8 cellular contexts compared by ENCODE assay signal in genomic region chr19:45153339-45154063, GRCh38. TPM values are rescaled to one million over a fixed set of nuclear protein-coding genes. Genes with fewer than 3 reads are reported as not detected.
DNase-seq lines count a peak whose midpoint lies in the region; ATAC-seq and TF ChIP-seq lines count a peak whose summit lies in the region.

No MANE protein-coding gene starts in this region.

- H3K4me3 ChIP-seq in AG10803 (ENCODE audit: low read length), result peak overlapping the region; percentile 7; the same call in 1 of the 2 replicates
- no peak overlapping the region for H3K4me3 ChIP-seq in NB4 (ENCODE audit: low read depth, low read length)

- TF ChIP-seq CTCF in AG10803 (conservative IDR thresholded peaks at IDR 0.05; ENCODE audit: low read length), result no peak
- no peak for TF ChIP-seq CTCF in NB4 (IDR thresholded peaks at IDR 0.05; ENCODE audit: low read depth, low read length)

- peak; percentile 14 to 26 for ATAC-seq in activated naive CD4-positive, alpha-beta T cell treated with anti-CD3 and anti-CD28 coated beads, Interleukin-2, amount 50 U/mL, for 72 hours
- peak; percentile 63 for ATAC-seq in left cardiac atrium
- ATAC-seq in GM18502 (IDR thresholded peaks at IDR 0.05; ENCODE audit: poor library complexity, unreplicated experiment), result no peak
- ATAC-seq in GM18517 (IDR thresholded peaks at IDR 0.05; ENCODE audit: unreplicated experiment), result no peak

- intact Hi-C loops in left cardiac atrium (cut with DNase I), result no loop called here
- intact Hi-C loops in posterior cingulate gyrus (cut with DNase I), result no loop called here

- TF ChIP-seq POLR2A in NB4 (IDR thresholded peaks at IDR 0.05; ENCODE audit: extremely low read depth, insufficient read length), result no peak

- DNase-seq in AG10803 (ENCODE audit: low read depth), result peak; percentile 26
- DNase-seq in NB4 (ENCODE audit: low read depth), result peak; percentile 55
- DNase-seq in activated naive CD4-positive, alpha-beta T cell treated with anti-CD3 and anti-CD28 coated beads, Interleukin-2, amount 50 U/mL, for 72 hours (ENCODE audit: low spot score in 2 of 2), result peak in 1 of 2 donors; percentile 35
- peak; percentile 63 for DNase-seq in left cardiac atrium
- DNase-seq in posterior cingulate gyrus, result peak; percentile 40 to 94 (median 60)
- no peak for DNase-seq in NCI-H1694 (lab: John Stamatoyannopoulos, UW)

- peak overlapping the region in 1 of 2 donors; percentile 24 for H3K27ac Mint-ChIP-seq in activated naive CD4-positive, alpha-beta T cell treated with anti-CD3 and anti-CD28 coated beads, Interleukin-2, amount 50 U/mL, for 72 hours

- peaks cover 5 to 11% of the 10 kb centered on the region in 2 donors for H3K36me3 Mint-ChIP-seq in activated naive CD4-positive, alpha-beta T cell treated with anti-CD3 and anti-CD28 coated beads, Interleukin-2, amount 50 U/mL, for 72 hours

- peaks cover 0 to 4% of the 10 kb centered on the region in 2 donors for H3K9me3 Mint-ChIP-seq in activated naive CD4-positive, alpha-beta T cell treated with anti-CD3 and anti-CD28 coated beads, Interleukin-2, amount 50 U/mL, for 72 hours

RNA-seq across cellular contexts. Expression of gene NKPD1, which starts 7.3 kb away (rescaled TPM):
- total RNA-seq in activated naive CD4-positive, alpha-beta T cell treated with anti-CD3 and anti-CD28 coated beads, Interleukin-2, amount 50 U/mL, for 72 hours, result under 1 TPM in 1 of 2 donors, not detected in 1; 0.14 TPM
- total RNA-seq in left cardiac atrium, result under 1 TPM in 1 of 2 donors, not detected in 1; 0.05 TPM

RNA-seq across cellular contexts. Expression of gene TRAPPC6A, which starts 24.5 kb away (rescaled TPM):
- total RNA-seq in activated naive CD4-positive, alpha-beta T cell treated with anti-CD3 and anti-CD28 coated beads, Interleukin-2, amount 50 U/mL, for 72 hours, result 10 to 100 TPM; 27.2 to 36.8 TPM
- 10 to 100 TPM; 13.6 to 14.3 TPM for total RNA-seq in left cardiac atrium

RNA-seq across cellular contexts. Expression of gene BLOC1S3, which starts 25.1 kb away (rescaled TPM):
- 10 to 100 TPM; 15.0 to 16.7 TPM for total RNA-seq in activated naive CD4-positive, alpha-beta T cell treated with anti-CD3 and anti-CD28 coated beads, Interleukin-2, amount 50 U/mL, for 72 hours
- total RNA-seq in left cardiac atrium, result 1 to 10 TPM; 6.1 to 7.0 TPM

Comparison
In these comparisons a context has a peak if more than half of its experiments do, and no peak if none do; other contexts are left out.
1. ATAC-seq: peak in activated naive CD4-positive, alpha-beta T cell treated with anti-CD3 and anti-CD28 coated beads, Interleukin-2, amount 50 U/mL, for 72 hours (2 of 2) and left cardiac atrium (2 of 2); none in GM18502 (single experiment) and GM18517 (single experiment).